Comparison of ENCODE assay signal across 18 cellular contexts in genomic region chr1:200784576-200784975, GRCh38. TPM values are rescaled to one million over a fixed set of nuclear protein-coding genes. Genes with fewer than 3 reads are reported as not detected.
DNase-seq lines count a peak whose midpoint lies in the region; ATAC-seq and TF ChIP-seq lines count a peak whose summit lies in the region.
"Had no signal": no experiment of that assay in that cellular context is flagged by ENCODE, and none has a peak within 500 bp of the region (broad histone marks: within the 10 kb centered on the region; RNA-seq: fewer than 3 reads in every experiment).

No MANE protein-coding gene starts in this region.

- H3K4me1 ChIP-seq in esophagus muscularis mucosa: peaks cover 16 to 33% (median 30%) of the 10 kb centered on the region in 4 donors
- H3K4me1 ChIP-seq: HAP-1 had no signal

- 89% methylated on average over 4 of the region's 4 CpGs for WGBS in esophagus muscularis mucosa

- no peak for TF ChIP-seq POLR2A in esophagus muscularis mucosa (IDR thresholded peaks at IDR 0.05; ENCODE audit: low read depth)

- no peaks in the 10 kb centered on the region for H3K27me3 ChIP-seq in H7 (ENCODE audit: control insufficient read depth, insufficient read depth, low read length)
- no peaks in the 10 kb centered on the region for H3K27me3 ChIP-seq in esophagus muscularis mucosa

- no peak for ATAC-seq in HG02798 (IDR thresholded peaks at IDR 0.05; ENCODE audit: poor library complexity, unreplicated experiment)
- ATAC-seq: GM12878 had no signal

- peaks cover 92% of the 10 kb centered on the region for H3K36me3 Mint-ChIP-seq in nephron progenitor cell (ENCODE audit: low read depth)
- H3K36me3 Mint-ChIP-seq: CD14-positive monocyte had no signal

- no peak overlapping the region for H3K4me3 Mint-ChIP-seq in nephron progenitor cell
- H3K4me3 Mint-ChIP-seq: B cell, CD14-positive monocyte had no signal

- H3K4me1 Mint-ChIP-seq in nephron progenitor cell: peaks cover 5% of the 10 kb centered on the region

- H3K9me3 ChIP-seq in esophagus muscularis mucosa: no peaks in the 10 kb centered on the region
- H3K9me3 ChIP-seq: HAP-1 had no signal

- no peak for TF ChIP-seq EP300 in esophagus muscularis mucosa (IDR thresholded peaks at IDR 0.05)

- TF ChIP-seq CTCF in choroid plexus epithelial cell (conservative IDR thresholded peaks at IDR 0.05; ENCODE audit: low read depth, low read length) (no peak), nephron progenitor cell (IDR thresholded peaks at IDR 0.05) (no peak), esophagus muscularis mucosa (IDR thresholded peaks at IDR 0.05) (no peak)

- intact Hi-C loops in esophagus muscularis mucosa (cut with DNase I): no loop called here

- H3K4me3 ChIP-seq in choroid plexus epithelial cell (ENCODE audit: low read depth, low read length) (no peak overlapping the region), H7 (ENCODE audit: insufficient read depth, low read depth, low read length) (no peak overlapping the region), esophagus muscularis mucosa (no peak overlapping the region)
- H3K4me3 ChIP-seq: GM12878, GM23248, HAP-1 had no signal

- H3K27me3 Mint-ChIP-seq in nephron progenitor cell (ENCODE audit: low read depth, poor library complexity): no peaks in the 10 kb centered on the region

- H3K9me3 Mint-ChIP-seq in nephron progenitor cell: peaks cover 39% of the 10 kb centered on the region

- H3K36me3 ChIP-seq in H7 (replicated peaks; ENCODE audit: control insufficient read depth, insufficient read depth, low read length) (no peaks in the 10 kb centered on the region; the same call in 1 of the 2 replicates), esophagus muscularis mucosa (peaks cover 0 to 15% (median 0%) of the 10 kb centered on the region in 4 donors)

- H3K27ac Mint-ChIP-seq in nephron progenitor cell: peak overlapping the region; percentile 49
- H3K27ac Mint-ChIP-seq: B cell, CD14-positive monocyte had no signal

- no peak overlapping the region for H3K27ac ChIP-seq in esophagus muscularis mucosa (replicated peaks in 1 of 4)
- H3K27ac ChIP-seq: GM23248 had no signal

- DNase-seq in EH (ENCODE audit: low read depth) (peak; percentile 69), M059J (ENCODE audit: low read depth) (peak; percentile 7), choroid plexus epithelial cell (ENCODE audit: low read depth) (peak; percentile 47), nephron progenitor cell (no peak), H7 (no peak), esophagus muscularis mucosa (ENCODE audit: extremely low spot score) (no peak)
- DNase-seq: GM23248, NCI-H1105, NCI-H146, NCI-H2029, NCI-H226, NCI-H524 treated with DMSO at 0.1 percent for 48 hours, OCI-M1 had no signal

RNA-seq across cellular contexts. Expression of gene CAMSAP2, which starts 45.9 kb away (rescaled TPM):
- 16.1 and 24.3 TPM in 2 replicates for total RNA-seq in M059J (2014; rRNA removed; shearing (Covaris generic))
- total RNA-seq in H7 (2014; rRNA removed; shearing (Covaris generic)): 17.3 and 26.5 TPM in 2 replicates
- total RNA-seq in esophagus muscularis mucosa: 10 to 100 TPM; 34.6 to 44.0 (median 38.4) TPM

Comparison
In these comparisons a context has a peak if more than half of its experiments do, and no peak if none do; other contexts are left out.
1. DNase-seq: peak in EH (single experiment), M059J (single experiment) and choroid plexus epithelial cell (single experiment); none in nephron progenitor cell (single experiment), H7 (single experiment) and esophagus muscularis mucosa (single experiment).